Comparison of ENCODE assay signal across 29 cellular contexts in genomic region chr19:35669974-35670373, GRCh38. TPM values are rescaled to one million over a fixed set of nuclear protein-coding genes. Genes with fewer than 3 reads are reported as not detected.
"Had no signal": no experiment of that assay in that cellular context is flagged by ENCODE, and none has a peak within 500 bp of the region (broad histone marks: within the 10 kb centered on the region; RNA-seq: fewer than 3 reads in every experiment).

No MANE protein-coding gene starts in this region.

- DNase-seq: activated CD4-positive, alpha-beta T cell treated with anti-CD3 and anti-CD28 coated beads, Interleukin-2, amount 10 ng/mL, durations not matched to agents 24 days and 14 days; activated CD4-positive, alpha-beta T cell treated with anti-CD3 and anti-CD28 coated beads, Interleukin-2, amount 50 U/mL, for 48 hours; activated CD4-positive, CD25-positive, alpha-beta regulatory T cell treated with anti-CD3 and anti-CD28 coated beads, Interleukin-2, amount 50 U/mL, for 72 hours; activated CD8-positive, alpha-beta memory T cell treated with anti-CD3 and anti-CD28 coated beads, Interleukin-2, amount 10 ng/mL, durations not matched to agents 7 days and 5 days; activated effector memory CD4-positive, alpha-beta T cell treated with anti-CD3 and anti-CD28 coated beads, Interleukin-2, amount 50 U/mL, for 16 hours; activated naive CD4-positive, alpha-beta T cell treated with Interleukin-2 at 50 U/mL for 16 hours; activated naive CD8-positive, alpha-beta T cell treated with anti-CD3 and anti-CD28 coated beads, Interleukin-2, amount 50 U/mL, for 24 hours; activated T-cell treated with anti-CD3 and anti-CD28 coated beads, Interleukin-2, amount 50 U/mL, for 24 hours; amniotic stem cell; brain microvascular endothelial cell; Kasumi-1; NCI-H1048; NCI-H146; NCI-H187 treated with DMSO at 0.1 percent for 48 hours; NCI-H345; NCI-H510A; NCI-H69; NK-92 treated with Interleukin-12 subunit alpha and Interleukin-12 subunit beta, amount 100 ng/mL, for 24 hours; Peyer's patch; Right ventricle myocardium superior; SJCRH30; SW 1271 had no signal

- H3K9me3 ChIP-seq: Peyer's patch, SJCRH30 had no signal

- H3K9me3 Mint-ChIP-seq: activated CD4-positive, alpha-beta T cell treated with anti-CD3 and anti-CD28 coated beads, Interleukin-2, amount 10 ng/mL, durations not matched to agents 24 days and 14 days; activated naive CD4-positive, alpha-beta T cell treated with anti-CD3 and anti-CD28 coated beads, Interleukin-2, amount 50 U/mL, for 72 hours; activated naive CD8-positive, alpha-beta T cell treated with anti-CD3 and anti-CD28 coated beads, Interleukin-2, amount 50 U/mL, for 24 hours; activated T-cell treated with anti-CD3 and anti-CD28 coated beads, Interleukin-2, amount 50 U/mL, for 24 hours; activated T-helper 1 cell treated with anti-CD3 and anti-CD28 coated beads, Interleukin-12 subunit alpha, Interleukin-12 subunit beta, Interleukin-2, Interleukin-4 antibody, amounts not matched to agents 30 ng/mL and 10 ng/mL and 1 ng/mL, durations not matched to agents 14 hours and 24 hours and 36 hours had no signal

- H3K27ac Mint-ChIP-seq: activated CD4-positive, alpha-beta T cell treated with anti-CD3 and anti-CD28 coated beads, Interleukin-2, amount 10 ng/mL, durations not matched to agents 24 days and 14 days; activated CD8-positive, alpha-beta memory T cell treated with anti-CD3 and anti-CD28 coated beads, Interleukin-2, amount 10 ng/mL, durations not matched to agents 7 days and 5 days; activated naive CD8-positive, alpha-beta T cell treated with anti-CD3 and anti-CD28 coated beads, Interleukin-2, amount 50 U/mL, for 24 hours; activated T-cell treated with anti-CD3 and anti-CD28 coated beads, Interleukin-2, amount 50 U/mL, for 24 hours; activated T-helper 1 cell treated with anti-CD3 and anti-CD28 coated beads, Interleukin-12 subunit alpha, Interleukin-12 subunit beta, Interleukin-2, Interleukin-4 antibody, amounts not matched to agents 30 ng/mL and 10 ng/mL and 1 ng/mL, durations not matched to agents 14 hours and 24 hours and 36 hours had no signal

- H3K4me3 ChIP-seq: cardiac muscle cell, K562, Peyer's patch, SJCRH30 had no signal

- H3K4me1 ChIP-seq: SJCRH30 had no signal

- H3K4me3 Mint-ChIP-seq: activated CD4-positive, alpha-beta T cell treated with anti-CD3 and anti-CD28 coated beads, Interleukin-2, amount 10 ng/mL, durations not matched to agents 24 days and 14 days; activated CD8-positive, alpha-beta memory T cell treated with anti-CD3 and anti-CD28 coated beads, Interleukin-2, amount 10 ng/mL, durations not matched to agents 7 days and 5 days; activated naive CD8-positive, alpha-beta T cell treated with anti-CD3 and anti-CD28 coated beads, Interleukin-2, amount 50 U/mL, for 24 hours; activated T-cell treated with anti-CD3 and anti-CD28 coated beads, Interleukin-2, amount 50 U/mL, for 24 hours; activated T-helper 1 cell treated with anti-CD3 and anti-CD28 coated beads, Interleukin-12 subunit alpha, Interleukin-12 subunit beta, Interleukin-2, Interleukin-4 antibody, amounts not matched to agents 30 ng/mL and 10 ng/mL and 1 ng/mL, durations not matched to agents 14 hours and 24 hours and 36 hours had no signal

- H3K27ac ChIP-seq: brain microvascular endothelial cell, cardiac muscle cell, Peyer's patch, RWPE1, SJCRH30 had no signal

- H3K27me3 ChIP-seq: brain microvascular endothelial cell, Peyer's patch had no signal

- H3K36me3 ChIP-seq: brain microvascular endothelial cell, cardiac muscle cell, SJCRH30 had no signal

- ATAC-seq: activated CD8-positive, alpha-beta memory T cell treated with anti-CD3 and anti-CD28 coated beads, Interleukin-2, amount 10 ng/mL, durations not matched to agents 7 days and 5 days; activated naive CD4-positive, alpha-beta T cell treated with anti-CD3 and anti-CD28 coated beads, Interleukin-2, amount 50 U/mL, for 72 hours; activated naive CD8-positive, alpha-beta T cell treated with anti-CD3 and anti-CD28 coated beads, Interleukin-2, amount 50 U/mL, for 24 hours; K562; SK-N-SH treated with all-trans-retinoic acid at 6 μM for 48 hours had no signal

- H3K36me3 Mint-ChIP-seq: activated CD8-positive, alpha-beta memory T cell treated with anti-CD3 and anti-CD28 coated beads, Interleukin-2, amount 10 ng/mL, durations not matched to agents 7 days and 5 days had no signal

RNA-seq across cellular contexts. Expression of gene UPK1A, which starts 3.7 kb away (rescaled TPM):
- total RNA-seq: cardiac muscle cell, K562, Peyer's patch, Right ventricle myocardium superior, SJCRH30 had no signal

RNA-seq across cellular contexts. Expression of gene ETV2, which starts 28.4 kb away (rescaled TPM):
- total RNA-seq: T-helper 1 cell treated with Interleukin-12 subunit alpha and Interleukin-12 subunit beta and Interleukin-4 antibody, amounts not matched to agents 30 ng/mL and 1 ng/mL, for 36 hours had no signal

RNA-seq across cellular contexts. Expression of gene ZBTB32, which starts 34.4 kb away (rescaled TPM):
- total RNA-seq: cardiac muscle cell, Right ventricle myocardium superior, SJCRH30 had no signal
- polyA plus RNA-seq: K562 had no signal
